ENCODE assay signal across 9 cellular contexts in the genomic region with DNA sequence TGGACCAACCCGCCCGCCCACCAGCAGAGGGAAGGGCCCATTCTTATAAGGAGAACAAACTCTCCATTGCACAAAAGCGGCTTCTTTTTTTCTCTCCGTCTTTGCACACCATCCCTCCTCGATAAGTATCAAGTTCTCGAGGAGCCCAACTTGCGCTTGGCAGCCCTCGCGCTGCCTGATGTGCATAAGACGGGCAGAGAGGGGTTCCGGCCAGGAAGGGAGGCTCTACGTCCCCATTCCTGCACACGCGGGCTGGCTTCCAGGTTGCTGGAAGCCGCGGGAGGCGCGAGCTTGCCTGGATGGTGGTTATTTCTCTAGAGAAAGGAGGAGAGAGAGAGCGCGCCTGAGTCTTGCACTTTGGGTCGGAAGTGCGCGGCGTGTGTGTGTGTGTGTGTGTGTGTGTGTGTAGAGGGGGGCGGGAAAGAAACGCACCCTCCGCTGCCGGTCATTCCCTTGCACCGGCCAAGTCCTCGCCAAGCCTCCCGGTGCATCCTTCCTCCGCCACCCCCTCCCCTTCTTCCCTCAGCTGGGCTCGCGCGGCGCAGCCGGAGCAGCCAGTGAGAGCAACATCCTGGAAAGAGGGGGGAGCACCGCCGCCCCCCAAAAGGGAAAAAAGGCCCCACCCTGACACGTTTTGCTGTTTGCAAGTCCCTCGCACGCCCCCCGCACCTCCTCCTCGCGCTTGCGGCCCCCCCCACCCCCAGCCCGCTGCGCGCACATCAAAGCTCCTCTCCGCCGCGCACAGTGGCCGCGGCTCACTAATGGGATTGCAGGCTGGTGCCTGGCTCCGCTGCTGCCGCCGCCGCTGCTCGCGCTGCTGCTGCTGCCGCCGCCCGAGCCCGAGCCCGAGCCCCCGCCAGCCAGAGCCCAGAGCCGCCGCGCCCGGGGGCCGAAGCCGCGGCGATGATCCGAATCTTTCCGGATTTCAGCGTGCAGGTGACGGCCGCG. TPM values are rescaled to one million over a fixed set of nuclear protein-coding genes. Genes with fewer than 3 reads are reported as not detected.
DNase-seq lines count a peak whose midpoint lies in the region; ATAC-seq and TF ChIP-seq lines count a peak whose summit lies in the region.
"Had no signal": no experiment of that assay in that cellular context is flagged by ENCODE, and none has a peak within 500 bp of the region (broad histone marks: within the 10 kb centered on the region; RNA-seq: fewer than 3 reads in every experiment).

No MANE protein-coding gene starts in this region.

- peaks cover 0 to 11% (median 0%) of the 10 kb centered on the region in 4 donors for H3K4me1 Mint-ChIP-seq in CD4-positive, CD25-positive, alpha-beta regulatory T cell

- intact Hi-C loops in breast epithelium (cut with DNase I; ENCODE audit: low total_unique reads), result no loop called here

- H3K27ac Mint-ChIP-seq in CD4-positive, CD25-positive, alpha-beta regulatory T cell, result no peak overlapping the region

- TF ChIP-seq CTCF in breast epithelium (IDR thresholded peaks at IDR 0.05), result no peak

- no peak for DNase-seq in CD4-positive, CD25-positive, alpha-beta regulatory T cell
- DNase-seq in NCI-H1105 treated with DMSO at 0.1 percent for 48 hours (lab: John Stamatoyannopoulos, UW) (peak; percentile 59), breast epithelium (ENCODE audit: low spot score in 2 of 2) (no peak), GM19238 (ENCODE audit: insufficient read length, low spot score) (no peak), HPDE6-E6E7 (ENCODE audit: extremely low spot score) (no peak)

- no peaks in the 10 kb centered on the region for H3K36me3 ChIP-seq in CD4-positive, CD25-positive, alpha-beta regulatory T cell (ENCODE audit: control insufficient read depth, insufficient read depth, low read length)
- H3K36me3 ChIP-seq in breast epithelium, result no peaks in the 10 kb centered on the region

- TF ChIP-seq POLR2A in breast epithelium (IDR thresholded peaks at IDR 0.05), result no peak

- peak overlapping the region in 3 of 4 donors; percentile 19 to 54 (median 39) for H3K4me3 Mint-ChIP-seq in CD4-positive, CD25-positive, alpha-beta regulatory T cell

- peaks cover 25% of the 10 kb centered on the region for H3K27me3 ChIP-seq in CD4-positive, CD25-positive, alpha-beta regulatory T cell (ENCODE audit: control insufficient read depth, insufficient read depth, low read length)
- peaks cover 3 to 12% of the 10 kb centered on the region in 2 donors for H3K27me3 ChIP-seq in breast epithelium
- H3K27me3 ChIP-seq in layer of hippocampus (ENCODE audit: control insufficient read depth, insufficient read depth, low read length), result peaks cover 2% of the 10 kb centered on the region

- H3K4me3 ChIP-seq in CD4-positive, CD25-positive, alpha-beta regulatory T cell (ENCODE audit: low read depth, low read length), result no peak overlapping the region
- peak overlapping the region; percentile 40 to 77 (median 57) for H3K4me3 ChIP-seq in breast epithelium

- peaks cover 3% of the 10 kb centered on the region for H3K4me1 ChIP-seq in CD4-positive, CD25-positive, alpha-beta regulatory T cell (ENCODE audit: control insufficient read depth, insufficient read depth, low read length, poor library complexity, severe bottlenecking)
- peaks cover 0 to 2% of the 10 kb centered on the region in 2 donors for H3K4me1 ChIP-seq in breast epithelium

- no peak overlapping the region for H3K27ac ChIP-seq in CD4-positive, CD25-positive, alpha-beta regulatory T cell (ENCODE audit: insufficient read depth, low read length, poor library complexity, severe bottlenecking)
- H3K27ac ChIP-seq in breast epithelium (no peak overlapping the region), layer of hippocampus (ENCODE audit: low read depth, low read length) (peak overlapping the region; percentile 66), temporal lobe (ENCODE audit: low read depth, low read length) (peak overlapping the region; percentile 33)
- H3K27ac ChIP-seq: epithelial cell of prostate had no signal

- H3K36me3 Mint-ChIP-seq in CD4-positive, CD25-positive, alpha-beta regulatory T cell, result no peaks in the 10 kb centered on the region

- peaks cover 71% of the 10 kb centered on the region for H3K27me3 Mint-ChIP-seq in CD4-positive, CD25-positive, alpha-beta regulatory T cell

- ATAC-seq in CD4-positive, CD25-positive, alpha-beta regulatory T cell (ENCODE audit: low read depth in 2 of 2), result no peak
- ATAC-seq in GM18519 (IDR thresholded peaks at IDR 0.05; ENCODE audit: low FRiP score, unreplicated experiment), result no peak

- peaks cover 0 to 15% (median 0%) of the 10 kb centered on the region in 7 donors for H3K9me3 Mint-ChIP-seq in CD4-positive, CD25-positive, alpha-beta regulatory T cell

- H3K9me3 ChIP-seq in CD4-positive, CD25-positive, alpha-beta regulatory T cell (ENCODE audit: control insufficient read depth in 2 of 2, low read length in 2 of 2), result peaks cover 0 to 4% of the 10 kb centered on the region in 2 experiments
- H3K9me3 ChIP-seq in breast epithelium, result no peaks in the 10 kb centered on the region

RNA-seq across cellular contexts. Expression of a gene that starts 4.5 kb away (rescaled TPM):
- not detected for total RNA-seq in CD4-positive, CD25-positive, alpha-beta regulatory T cell
- polyA plus RNA-seq in CD4-positive, CD25-positive, alpha-beta regulatory T cell, result not detected
- total RNA-seq in breast epithelium (1 to 10 TPM in 2 of 3 donors, under 1 TPM in 1; 0.96 to 4.0 (median 2.0) TPM), temporal lobe (24.1 TPM)

Comparison
In these comparisons a context has a peak if more than half of its experiments do, and no peak if none do; other contexts are left out.
1. H3K27ac ChIP-seq: peak in layer of hippocampus (single experiment) and temporal lobe (single experiment); none in CD4-positive, CD25-positive, alpha-beta regulatory T cell (single experiment) and breast epithelium (0 of 2).